ENCODE assay signal across 8 cellular contexts in genomic region chr6:31827286-31828079, GRCh38. TPM values are rescaled to one million over a fixed set of nuclear protein-coding genes. Genes with fewer than 3 reads are reported as not detected.
A peak's percentile ranks its signal among the peaks of the same experiment; 100 is the strongest.
DNase-seq lines count a peak whose midpoint lies in the region; ATAC-seq and TF ChIP-seq lines count a peak whose summit lies in the region.

Gene HSPA1B (plus strand): TSS chr6:31827738. CDS start chr6:31827951, 213 bp downstream.

- H3K27ac Mint-ChIP-seq in HFFc6 = peak within 1 kb of the TSS; percentile 99
- H3K27ac Mint-ChIP-seq in activated naive CD4-positive, alpha-beta T cell treated with anti-CD3 and anti-CD28 coated beads, Interleukin-2, amount 50 U/mL, for 72 hours = peak within 1 kb of the TSS; percentile 90 to 94

- peaks cover 42% of the 10 kb centered on the region for H3K4me1 Mint-ChIP-seq in HFFc6 (ENCODE audit: low read depth)

- H3K9me3 Mint-ChIP-seq in HFFc6 = no peaks in the 10 kb centered on the region
- H3K9me3 Mint-ChIP-seq in activated naive CD4-positive, alpha-beta T cell treated with anti-CD3 and anti-CD28 coated beads, Interleukin-2, amount 50 U/mL, for 72 hours = no peaks in the 10 kb centered on the region

- ATAC-seq in SK-N-SH treated with all-trans-retinoic acid at 6 μM for 48 hours = peak; percentile 90
- peak; percentile 83 to 84 for ATAC-seq in activated naive CD4-positive, alpha-beta T cell treated with anti-CD3 and anti-CD28 coated beads, Interleukin-2, amount 50 U/mL, for 72 hours

- peaks cover 16% of the 10 kb centered on the region for H3K36me3 Mint-ChIP-seq in HFFc6 (ENCODE audit: low read depth)
- peaks cover 6 to 19% of the 10 kb centered on the region in 2 donors for H3K36me3 Mint-ChIP-seq in activated naive CD4-positive, alpha-beta T cell treated with anti-CD3 and anti-CD28 coated beads, Interleukin-2, amount 50 U/mL, for 72 hours

- peak within 1 kb of the TSS; percentile 78 for H3K4me3 ChIP-seq in NB4 (ENCODE audit: low read depth, low read length)

- peak within 1 kb of the TSS; percentile 100 for H3K27ac ChIP-seq in temporal lobe (ENCODE audit: low read depth, low read length)

- H3K27me3 Mint-ChIP-seq in HFFc6 (ENCODE audit: insufficient read depth) = peaks cover 6% of the 10 kb centered on the region

- peak within 1 kb of the TSS; percentile 91 for H3K4me3 Mint-ChIP-seq in HFFc6

- peak; percentile 99 for TF ChIP-seq POLR2A in NB4 (IDR thresholded peaks at IDR 0.05; ENCODE audit: extremely low read depth, insufficient read length)

- DNase-seq in GM04504 (ENCODE audit: low read depth) = peak; percentile 96
- peak; percentile 100 for DNase-seq in HFFc6
- DNase-seq in NB4 (ENCODE audit: low read depth) = peak; percentile 100
- peak; percentile 91 to 97 for DNase-seq in activated naive CD4-positive, alpha-beta T cell treated with anti-CD3 and anti-CD28 coated beads, Interleukin-2, amount 50 U/mL, for 72 hours (ENCODE audit: low spot score in 2 of 2)
- DNase-seq in glomerular endothelial cell (ENCODE audit: extremely low read depth, low read depth, low spot score) = peak; percentile 97
- peak; percentile 100 for DNase-seq in occipital lobe (lab: John Stamatoyannopoulos, UW)

- no peak for TF ChIP-seq CTCF in HFFc6 (IDR thresholded peaks at IDR 0.05)
- TF ChIP-seq CTCF in NB4 (IDR thresholded peaks at IDR 0.05; ENCODE audit: low read depth, low read length) = no peak

TF ChIP-seq in SK-N-SH treated with all-trans-retinoic acid at 6 μM for 48 hours, 23 proteins besides CTCF, POLR2A, EP300 and RAD21:
- TF ChIP-seq BACH2 (CRISPR knock-in tag; IDR thresholded peaks at IDR 0.05; ENCODE audit: borderline replicate concordance) (no peak), CSDC2 (CRISPR knock-in tag; IDR thresholded peaks at IDR 0.05) (no peak), CSRNP3 (CRISPR knock-in tag; IDR thresholded peaks at IDR 0.05) (no peak)

RNA-seq across cellular contexts. Expression of gene HSPA1B, which starts in this region (rescaled TPM):
- 100 to 1,000 TPM in 2 of 6 experiments, 10 to 100 TPM in 4; 95.5 to 116 (median 98.9) TPM for total RNA-seq in HFFc6 (2021; fragmentation: NEBNext Ultra II Directional; extraction: Animal tissue kit (Norgen Biotek cat#: 25700))
- total RNA-seq in activated naive CD4-positive, alpha-beta T cell treated with anti-CD3 and anti-CD28 coated beads, Interleukin-2, amount 50 U/mL, for 72 hours = 100 to 1,000 TPM in 1 of 2 donors, 10 to 100 TPM in 1; 53.8 to 171 TPM
- total RNA-seq in glomerular endothelial cell (76.3 and 95.3 TPM in 2 replicates), occipital lobe (121 TPM), temporal lobe (543 TPM)

Comparison
In these comparisons a context has a peak if more than half of its experiments do, and no peak if none do; other contexts are left out.
1. Peak in every context shown above with its lines: DNase-seq, ATAC-seq, H3K4me3 ChIP-seq and H3K27ac ChIP-seq.